2 cellular contexts compared by ENCODE assay signal in the genomic region with DNA sequence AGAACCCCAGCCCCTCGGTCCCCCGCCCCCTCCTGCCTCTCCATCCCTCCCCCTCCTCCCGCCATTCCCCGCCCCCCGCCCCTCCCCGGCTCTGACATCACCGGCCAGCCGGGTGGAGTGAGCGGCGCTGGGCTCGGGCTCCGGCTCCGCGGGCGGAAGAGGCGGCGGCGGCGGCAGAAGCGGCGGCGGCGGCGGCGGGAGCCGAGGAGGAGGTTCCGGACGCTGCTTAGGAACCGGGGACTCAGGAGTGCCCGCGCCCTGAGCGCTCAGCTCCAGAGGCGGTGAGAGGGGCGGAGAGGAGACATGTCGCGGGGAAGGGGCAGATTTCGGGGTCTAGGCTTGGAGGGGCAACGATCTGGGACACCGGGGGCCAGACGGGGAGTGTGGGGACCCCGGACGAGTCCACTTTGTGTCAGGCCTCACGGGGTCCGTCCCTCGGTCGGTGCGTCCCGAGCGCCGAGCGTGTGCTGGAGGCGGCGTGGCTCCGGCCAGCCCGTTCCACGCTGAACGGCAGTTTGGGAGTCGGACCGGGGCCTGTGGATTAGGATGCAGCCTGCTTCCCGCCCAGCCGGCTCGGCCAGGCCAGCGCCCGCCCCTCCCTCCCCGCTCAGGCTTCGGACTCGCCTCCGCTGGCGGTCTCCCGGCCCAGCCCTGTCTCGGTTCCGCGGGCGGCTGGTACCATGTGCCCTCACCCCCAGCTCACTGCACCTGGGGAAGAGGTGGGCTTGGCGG.
A peak's percentile ranks its signal among the peaks of the same experiment; 100 is the strongest.
TF ChIP-seq lines count a peak whose summit lies in the region.

A gene with protein sequence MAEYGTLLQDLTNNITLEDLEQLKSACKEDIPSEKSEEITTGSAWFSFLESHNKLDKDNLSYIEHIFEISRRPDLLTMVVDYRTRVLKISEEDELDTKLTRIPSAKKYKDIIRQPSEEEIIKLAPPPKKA (plus strand): TSS at position 143 of the 732 bp plus-strand sequence. CDS start 6,161 bp downstream, outside the sequence.

TF ChIP-seq in HEK293, 187 proteins besides CTCF, POLR2A, EP300 and RAD21 (continued from another document and continues in another):
- TF ChIP-seq, protein P1, sequence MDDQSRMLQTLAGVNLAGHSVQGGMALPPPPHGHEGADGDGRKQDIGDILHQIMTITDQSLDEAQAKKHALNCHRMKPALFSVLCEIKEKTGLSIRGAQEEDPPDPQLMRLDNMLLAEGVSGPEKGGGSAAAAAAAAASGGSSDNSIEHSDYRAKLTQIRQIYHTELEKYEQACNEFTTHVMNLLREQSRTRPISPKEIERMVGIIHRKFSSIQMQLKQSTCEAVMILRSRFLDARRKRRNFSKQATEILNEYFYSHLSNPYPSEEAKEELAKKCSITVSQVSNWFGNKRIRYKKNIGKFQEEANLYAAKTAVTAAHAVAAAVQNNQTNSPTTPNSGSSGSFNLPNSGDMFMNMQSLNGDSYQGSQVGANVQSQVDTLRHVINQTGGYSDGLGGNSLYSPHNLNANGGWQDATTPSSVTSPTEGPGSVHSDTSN (CRISPR knock-in tag; IDR thresholded peaks at IDR 0.05), result no peak
- TF ChIP-seq ZNF747 (tag by site-specific recombination; IDR thresholded peaks at IDR 0.05) (no peak), WT1 (tag by site-specific recombination; IDR thresholded peaks at IDR 0.05) (peak; percentile 28; the same call in 1 of the 2 replicates), ZNF791 (tag by site-specific recombination; IDR thresholded peaks at IDR 0.05) (no peak), ZNF677 (tag by site-specific recombination; IDR thresholded peaks at IDR 0.05) (no peak), ZNF324 (tag by site-specific recombination; IDR thresholded peaks at IDR 0.05) (no peak), ZNF792 (tag by site-specific recombination; IDR thresholded peaks at IDR 0.05) (peak; percentile 29; the same call in 1 of the 2 replicates), ZNF350 (tag by site-specific recombination; IDR thresholded peaks at IDR 0.05) (no peak), GLIS1 (tag by site-specific recombination; IDR thresholded peaks at IDR 0.05) (no peak), ZNF664 (tag by site-specific recombination; IDR thresholded peaks at IDR 0.05) (no peak), BCL11A (tag by site-specific recombination; IDR thresholded peaks at IDR 0.05; ENCODE audit: low read depth) (no peak), ZNF549 (tag by site-specific recombination; IDR thresholded peaks at IDR 0.05) (no peak), ZNF426 (tag by site-specific recombination; IDR thresholded peaks at IDR 0.05) (no peak), GLI4 (tag by site-specific recombination; IDR thresholded peaks at IDR 0.05) (peak; percentile 52; the same call in 1 of the 2 replicates), ZNF654 (tag by site-specific recombination; IDR thresholded peaks at IDR 0.05; ENCODE audit: low read depth) (no peak), ZNF394 (tag by site-specific recombination; IDR thresholded peaks at IDR 0.05; ENCODE audit: borderline replicate concordance) (peak; percentile 25), ZNF777 (tag by site-specific recombination; IDR thresholded peaks at IDR 0.05; ENCODE audit: borderline replicate concordance) (no peak), OVOL3 (tag by site-specific recombination; IDR thresholded peaks at IDR 0.05) (no peak)
- TF ChIP-seq, protein P2, sequence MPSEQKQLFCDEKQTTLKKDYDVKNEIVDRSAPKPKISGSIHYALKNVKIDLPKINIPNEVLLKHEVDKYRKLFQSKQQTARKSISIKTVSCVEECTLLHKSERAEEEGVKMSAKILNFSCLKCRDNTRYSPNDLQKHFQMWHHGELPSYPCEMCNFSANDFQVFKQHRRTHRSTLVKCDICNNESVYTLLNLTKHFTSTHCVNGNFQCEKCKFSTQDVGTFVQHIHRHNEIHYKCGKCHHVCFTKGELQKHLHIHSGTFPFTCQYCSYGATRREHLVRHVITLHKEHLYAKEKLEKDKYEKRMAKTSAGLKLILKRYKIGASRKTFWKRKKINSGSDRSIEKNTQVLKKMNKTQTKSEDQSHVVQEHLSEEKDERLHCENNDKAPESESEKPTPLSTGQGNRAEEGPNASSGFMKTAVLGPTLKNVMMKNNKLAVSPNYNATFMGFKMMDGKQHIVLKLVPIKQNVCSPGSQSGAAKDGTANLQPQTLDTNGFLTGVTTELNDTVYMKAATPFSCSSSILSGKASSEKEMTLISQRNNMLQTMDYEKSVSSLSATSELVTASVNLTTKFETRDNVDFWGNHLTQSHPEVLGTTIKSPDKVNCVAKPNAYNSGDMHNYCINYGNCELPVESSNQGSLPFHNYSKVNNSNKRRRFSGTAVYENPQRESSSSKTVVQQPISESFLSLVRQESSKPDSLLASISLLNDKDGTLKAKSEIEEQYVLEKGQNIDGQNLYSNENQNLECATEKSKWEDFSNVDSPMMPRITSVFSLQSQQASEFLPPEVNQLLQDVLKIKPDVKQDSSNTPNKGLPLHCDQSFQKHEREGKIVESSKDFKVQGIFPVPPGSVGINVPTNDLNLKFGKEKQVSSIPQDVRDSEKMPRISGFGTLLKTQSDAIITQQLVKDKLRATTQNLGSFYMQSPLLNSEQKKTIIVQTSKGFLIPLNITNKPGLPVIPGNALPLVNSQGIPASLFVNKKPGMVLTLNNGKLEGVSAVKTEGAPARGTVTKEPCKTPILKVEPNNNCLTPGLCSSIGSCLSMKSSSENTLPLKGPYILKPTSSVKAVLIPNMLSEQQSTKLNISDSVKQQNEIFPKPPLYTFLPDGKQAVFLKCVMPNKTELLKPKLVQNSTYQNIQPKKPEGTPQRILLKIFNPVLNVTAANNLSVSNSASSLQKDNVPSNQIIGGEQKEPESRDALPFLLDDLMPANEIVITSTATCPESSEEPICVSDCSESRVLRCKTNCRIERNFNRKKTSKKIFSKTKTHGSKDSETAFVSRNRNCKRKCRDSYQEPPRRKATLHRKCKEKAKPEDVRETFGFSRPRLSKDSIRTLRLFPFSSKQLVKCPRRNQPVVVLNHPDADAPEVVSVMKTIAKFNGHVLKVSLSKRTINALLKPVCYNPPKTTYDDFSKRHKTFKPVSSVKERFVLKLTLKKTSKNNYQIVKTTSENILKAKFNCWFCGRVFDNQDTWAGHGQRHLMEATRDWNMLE (tag by site-specific recombination; conservative IDR thresholded peaks at IDR 0.05; ENCODE audit: low read depth), result no peak
- TF ChIP-seq, protein P3, sequence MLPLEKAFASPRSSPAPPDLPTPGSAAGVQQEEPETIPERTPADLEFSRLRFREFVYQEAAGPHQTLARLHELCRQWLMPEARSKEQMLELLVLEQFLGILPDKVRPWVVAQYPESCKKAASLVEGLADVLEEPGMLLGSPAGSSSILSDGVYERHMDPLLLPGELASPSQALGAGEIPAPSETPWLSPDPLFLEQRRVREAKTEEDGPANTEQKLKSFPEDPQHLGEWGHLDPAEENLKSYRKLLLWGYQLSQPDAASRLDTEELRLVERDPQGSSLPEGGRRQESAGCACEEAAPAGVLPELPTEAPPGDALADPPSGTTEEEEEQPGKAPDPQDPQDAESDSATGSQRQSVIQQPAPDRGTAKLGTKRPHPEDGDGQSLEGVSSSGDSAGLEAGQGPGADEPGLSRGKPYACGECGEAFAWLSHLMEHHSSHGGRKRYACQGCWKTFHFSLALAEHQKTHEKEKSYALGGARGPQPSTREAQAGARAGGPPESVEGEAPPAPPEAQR (tag by site-specific recombination; IDR thresholded peaks at IDR 0.05), result no peak
- TF ChIP-seq, protein P4, sequence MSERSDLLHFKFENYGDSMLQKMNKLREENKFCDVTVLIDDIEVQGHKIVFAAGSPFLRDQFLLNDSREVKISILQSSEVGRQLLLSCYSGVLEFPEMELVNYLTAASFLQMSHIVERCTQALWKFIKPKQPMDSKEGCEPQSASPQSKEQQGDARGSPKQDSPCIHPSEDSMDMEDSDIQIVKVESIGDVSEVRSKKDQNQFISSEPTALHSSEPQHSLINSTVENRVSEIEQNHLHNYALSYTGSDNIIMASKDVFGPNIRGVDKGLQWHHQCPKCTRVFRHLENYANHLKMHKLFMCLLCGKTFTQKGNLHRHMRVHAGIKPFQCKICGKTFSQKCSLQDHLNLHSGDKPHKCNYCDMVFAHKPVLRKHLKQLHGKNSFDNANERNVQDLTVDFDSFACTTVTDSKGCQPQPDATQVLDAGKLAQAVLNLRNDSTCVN (tag by site-specific recombination; optimal IDR thresholded peaks at IDR 0.05), result peak; percentile 63

TF ChIP-seq in HepG2, 621 proteins besides CTCF, POLR2A, EP300 and RAD21 (continued from another document and continues in another):
- TF ChIP-seq, protein P5, sequence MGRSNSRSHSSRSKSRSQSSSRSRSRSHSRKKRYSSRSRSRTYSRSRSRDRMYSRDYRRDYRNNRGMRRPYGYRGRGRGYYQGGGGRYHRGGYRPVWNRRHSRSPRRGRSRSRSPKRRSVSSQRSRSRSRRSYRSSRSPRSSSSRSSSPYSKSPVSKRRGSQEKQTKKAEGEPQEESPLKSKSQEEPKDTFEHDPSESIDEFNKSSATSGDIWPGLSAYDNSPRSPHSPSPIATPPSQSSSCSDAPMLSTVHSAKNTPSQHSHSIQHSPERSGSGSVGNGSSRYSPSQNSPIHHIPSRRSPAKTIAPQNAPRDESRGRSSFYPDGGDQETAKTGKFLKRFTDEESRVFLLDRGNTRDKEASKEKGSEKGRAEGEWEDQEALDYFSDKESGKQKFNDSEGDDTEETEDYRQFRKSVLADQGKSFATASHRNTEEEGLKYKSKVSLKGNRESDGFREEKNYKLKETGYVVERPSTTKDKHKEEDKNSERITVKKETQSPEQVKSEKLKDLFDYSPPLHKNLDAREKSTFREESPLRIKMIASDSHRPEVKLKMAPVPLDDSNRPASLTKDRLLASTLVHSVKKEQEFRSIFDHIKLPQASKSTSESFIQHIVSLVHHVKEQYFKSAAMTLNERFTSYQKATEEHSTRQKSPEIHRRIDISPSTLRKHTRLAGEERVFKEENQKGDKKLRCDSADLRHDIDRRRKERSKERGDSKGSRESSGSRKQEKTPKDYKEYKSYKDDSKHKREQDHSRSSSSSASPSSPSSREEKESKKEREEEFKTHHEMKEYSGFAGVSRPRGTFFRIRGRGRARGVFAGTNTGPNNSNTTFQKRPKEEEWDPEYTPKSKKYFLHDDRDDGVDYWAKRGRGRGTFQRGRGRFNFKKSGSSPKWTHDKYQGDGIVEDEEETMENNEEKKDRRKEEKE (IDR thresholded peaks at IDR 0.05), result no peak
- TF ChIP-seq ZNF383 (CRISPR knock-in tag; IDR thresholded peaks at IDR 0.05; ENCODE audit: borderline replicate concordance), result no peak
- TF ChIP-seq FOXP1 (IDR thresholded peaks at IDR 0.05), result no peak
- TF ChIP-seq FOXP1 (CRISPR knock-in tag; IDR thresholded peaks at IDR 0.05), result no peak
- TF ChIP-seq, protein P6, sequence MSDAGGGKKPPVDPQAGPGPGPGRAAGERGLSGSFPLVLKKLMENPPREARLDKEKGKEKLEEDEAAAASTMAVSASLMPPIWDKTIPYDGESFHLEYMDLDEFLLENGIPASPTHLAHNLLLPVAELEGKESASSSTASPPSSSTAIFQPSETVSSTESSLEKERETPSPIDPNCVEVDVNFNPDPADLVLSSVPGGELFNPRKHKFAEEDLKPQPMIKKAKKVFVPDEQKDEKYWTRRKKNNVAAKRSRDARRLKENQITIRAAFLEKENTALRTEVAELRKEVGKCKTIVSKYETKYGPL (CRISPR knock-in tag; IDR thresholded peaks at IDR 0.05), result no peak
- no peak for TF ChIP-seq ZSCAN9 (CRISPR knock-in tag; IDR thresholded peaks at IDR 0.05; ENCODE audit: borderline replicate concordance)
- TF ChIP-seq, protein P7, sequence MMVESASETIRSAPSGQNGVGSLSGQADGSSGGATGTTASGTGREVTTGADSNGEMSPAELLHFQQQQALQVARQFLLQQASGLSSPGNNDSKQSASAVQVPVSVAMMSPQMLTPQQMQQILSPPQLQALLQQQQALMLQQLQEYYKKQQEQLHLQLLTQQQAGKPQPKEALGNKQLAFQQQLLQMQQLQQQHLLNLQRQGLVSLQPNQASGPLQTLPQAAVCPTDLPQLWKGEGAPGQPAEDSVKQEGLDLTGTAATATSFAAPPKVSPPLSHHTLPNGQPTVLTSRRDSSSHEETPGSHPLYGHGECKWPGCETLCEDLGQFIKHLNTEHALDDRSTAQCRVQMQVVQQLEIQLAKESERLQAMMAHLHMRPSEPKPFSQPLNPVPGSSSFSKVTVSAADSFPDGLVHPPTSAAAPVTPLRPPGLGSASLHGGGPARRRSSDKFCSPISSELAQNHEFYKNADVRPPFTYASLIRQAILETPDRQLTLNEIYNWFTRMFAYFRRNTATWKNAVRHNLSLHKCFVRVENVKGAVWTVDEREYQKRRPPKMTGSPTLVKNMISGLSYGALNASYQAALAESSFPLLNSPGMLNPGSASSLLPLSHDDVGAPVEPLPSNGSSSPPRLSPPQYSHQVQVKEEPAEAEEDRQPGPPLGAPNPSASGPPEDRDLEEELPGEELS (CRISPR knock-in tag; IDR thresholded peaks at IDR 0.05), result no peak
- TF ChIP-seq, protein P8, sequence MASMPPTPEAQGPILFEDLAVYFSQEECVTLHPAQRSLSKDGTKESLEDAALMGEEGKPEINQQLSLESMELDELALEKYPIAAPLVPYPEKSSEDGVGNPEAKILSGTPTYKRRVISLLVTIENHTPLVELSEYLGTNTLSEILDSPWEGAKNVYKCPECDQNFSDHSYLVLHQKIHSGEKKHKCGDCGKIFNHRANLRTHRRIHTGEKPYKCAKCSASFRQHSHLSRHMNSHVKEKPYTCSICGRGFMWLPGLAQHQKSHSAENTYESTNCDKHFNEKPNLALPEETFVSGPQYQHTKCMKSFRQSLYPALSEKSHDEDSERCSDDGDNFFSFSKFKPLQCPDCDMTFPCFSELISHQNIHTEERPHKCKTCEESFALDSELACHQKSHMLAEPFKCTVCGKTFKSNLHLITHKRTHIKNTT (CRISPR knock-in tag; IDR thresholded peaks at IDR 0.05), result no peak
- TF ChIP-seq KLF15 (CRISPR knock-in tag; IDR thresholded peaks at IDR 0.05; ENCODE audit: borderline replicate concordance), result no peak
- TF ChIP-seq, protein P9, sequence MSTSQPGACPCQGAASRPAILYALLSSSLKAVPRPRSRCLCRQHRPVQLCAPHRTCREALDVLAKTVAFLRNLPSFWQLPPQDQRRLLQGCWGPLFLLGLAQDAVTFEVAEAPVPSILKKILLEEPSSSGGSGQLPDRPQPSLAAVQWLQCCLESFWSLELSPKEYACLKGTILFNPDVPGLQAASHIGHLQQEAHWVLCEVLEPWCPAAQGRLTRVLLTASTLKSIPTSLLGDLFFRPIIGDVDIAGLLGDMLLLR (CRISPR knock-in tag; IDR thresholded peaks at IDR 0.05), result peak; percentile 62; the same call in 1 of the 2 replicates
- TF ChIP-seq, protein P10, sequence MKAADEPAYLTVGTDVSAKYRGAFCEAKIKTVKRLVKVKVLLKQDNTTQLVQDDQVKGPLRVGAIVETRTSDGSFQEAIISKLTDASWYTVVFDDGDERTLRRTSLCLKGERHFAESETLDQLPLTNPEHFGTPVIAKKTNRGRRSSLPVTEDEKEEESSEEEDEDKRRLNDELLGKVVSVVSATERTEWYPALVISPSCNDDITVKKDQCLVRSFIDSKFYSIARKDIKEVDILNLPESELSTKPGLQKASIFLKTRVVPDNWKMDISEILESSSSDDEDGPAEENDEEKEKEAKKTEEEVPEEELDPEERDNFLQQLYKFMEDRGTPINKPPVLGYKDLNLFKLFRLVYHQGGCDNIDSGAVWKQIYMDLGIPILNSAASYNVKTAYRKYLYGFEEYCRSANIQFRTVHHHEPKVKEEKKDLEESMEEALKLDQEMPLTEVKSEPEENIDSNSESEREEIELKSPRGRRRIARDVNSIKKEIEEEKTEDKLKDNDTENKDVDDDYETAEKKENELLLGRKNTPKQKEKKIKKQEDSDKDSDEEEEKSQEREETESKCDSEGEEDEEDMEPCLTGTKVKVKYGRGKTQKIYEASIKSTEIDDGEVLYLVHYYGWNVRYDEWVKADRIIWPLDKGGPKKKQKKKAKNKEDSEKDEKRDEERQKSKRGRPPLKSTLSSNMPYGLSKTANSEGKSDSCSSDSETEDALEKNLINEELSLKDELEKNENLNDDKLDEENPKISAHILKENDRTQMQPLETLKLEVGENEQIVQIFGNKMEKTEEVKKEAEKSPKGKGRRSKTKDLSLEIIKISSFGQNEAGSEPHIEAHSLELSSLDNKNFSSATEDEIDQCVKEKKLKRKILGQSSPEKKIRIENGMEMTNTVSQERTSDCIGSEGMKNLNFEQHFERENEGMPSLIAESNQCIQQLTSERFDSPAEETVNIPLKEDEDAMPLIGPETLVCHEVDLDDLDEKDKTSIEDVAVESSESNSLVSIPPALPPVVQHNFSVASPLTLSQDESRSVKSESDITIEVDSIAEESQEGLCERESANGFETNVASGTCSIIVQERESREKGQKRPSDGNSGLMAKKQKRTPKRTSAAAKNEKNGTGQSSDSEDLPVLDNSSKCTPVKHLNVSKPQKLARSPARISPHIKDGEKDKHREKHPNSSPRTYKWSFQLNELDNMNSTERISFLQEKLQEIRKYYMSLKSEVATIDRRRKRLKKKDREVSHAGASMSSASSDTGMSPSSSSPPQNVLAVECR (CRISPR knock-in tag; IDR thresholded peaks at IDR 0.05; ENCODE audit: borderline replicate concordance), result peak; percentile 81; the same call in 1 of the 2 replicates
